Comparison of ENCODE assay signal across 20 cellular contexts in the genomic region with DNA sequence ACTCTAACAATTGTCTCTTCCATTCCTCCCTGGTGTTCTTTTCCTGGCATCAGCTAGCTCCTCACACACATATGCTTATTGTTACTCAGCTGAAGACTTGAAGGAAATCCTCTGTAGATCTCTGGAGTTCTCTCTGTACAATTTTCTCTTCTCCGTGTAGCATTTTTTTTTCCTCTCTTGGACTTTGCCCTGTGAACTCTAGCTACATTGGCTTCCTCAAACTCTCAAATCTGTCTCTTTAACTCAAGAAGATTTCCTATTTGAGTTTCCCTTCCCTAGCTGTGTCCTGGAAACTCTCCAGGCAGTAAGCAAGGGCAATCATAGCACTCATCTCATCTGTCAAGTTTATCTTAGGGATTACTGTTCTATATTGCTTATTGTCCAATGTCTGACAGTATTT. TPM values are rescaled to one million over a fixed set of nuclear protein-coding genes. Genes with fewer than 3 reads are reported as not detected.
A peak's percentile ranks its signal among the peaks of the same experiment; 100 is the strongest.
DNase-seq lines count a peak whose midpoint lies in the region; ATAC-seq, FAIRE-seq and TF ChIP-seq lines count a peak whose summit lies in the region.
"Had no signal": no experiment of that assay in that cellular context is flagged by ENCODE, and none has a peak within 500 bp of the region (broad histone marks: within the 10 kb centered on the region; RNA-seq: fewer than 3 reads in every experiment).

No MANE protein-coding gene starts in this region.

- peaks cover 2% of the 10 kb centered on the region for H3K79me2 ChIP-seq in HepG2 (ENCODE audit: insufficient read depth, low read length)

- 13% methylated on average over 1 of the region's 1 CpG for WGBS in liver
- 5% methylated on average over 1 of the region's 1 CpG for WGBS in HepG2 (ENCODE audit: low lambda C conversion rate)

- H3K27me3 ChIP-seq in liver (ENCODE audit: control insufficient read depth in 4 of 4, insufficient read depth in 4 of 4, low read length in 3 of 4) (no peaks in the 10 kb centered on the region), HepG2 (ENCODE audit: control insufficient read depth in 1 of 2, insufficient read depth in 2 of 2, low read length in 2 of 2) (no peaks in the 10 kb centered on the region; a peak in 1 of 5 replicates), colonic mucosa (no peaks in the 10 kb centered on the region)

- POLR2A ChIA-PET in HepG2 (lab: Yijun Ruan, JAX): no interaction called here

- no peak for FAIRE-seq in HepG2 (lab: Jason Lieb, UNC)
- FAIRE-seq: GM12891, GM18507, H1 had no signal

- H3K9ac ChIP-seq in liver (ENCODE audit: low read depth in 1 of 2, low read length in 2 of 2) (no peak overlapping the region), HepG2 (ENCODE audit: insufficient read depth, low read depth, low read length) (no peak overlapping the region), colonic mucosa (ENCODE audit: low read depth in 2 of 2, low read length in 2 of 2) (no peak overlapping the region)
- H3K9ac ChIP-seq: GM23248 had no signal

- H3K4me3 ChIP-seq in liver (ENCODE audit: low read depth in 1 of 3, low read length in 3 of 3) (no peak overlapping the region), HepG2 (replicated peaks in 1 of 3; ENCODE audit: insufficient read depth in 1 of 3, low read depth in 2 of 3, low read length in 3 of 3) (no peak overlapping the region), colonic mucosa (no peak overlapping the region)
- H3K4me3 ChIP-seq: GM23248 had no signal

- TF ChIP-seq EP300 in HepG2 (IDR thresholded peaks at IDR 0.05; ENCODE audit: low read depth in 2 of 2, low read length in 2 of 2) (no peak), HepG2 (CRISPR knock-in tag; IDR thresholded peaks at IDR 0.05; ENCODE audit: borderline replicate concordance) (no peak)

- TF ChIP-seq CTCF in liver (IDR thresholded peaks at IDR 0.05; ENCODE audit: low read depth, low read length, missing input control): no peak
- TF ChIP-seq CTCF in HepG2 (CRISPR knock-in tag; IDR thresholded peaks at IDR 0.05): no peak
- TF ChIP-seq CTCF in colonic mucosa (IDR thresholded peaks at IDR 0.05): no peak

- TF ChIP-seq POLR2A in HepG2 (IDR thresholded peaks at IDR 0.05; ENCODE audit: insufficient read depth in 1 of 2, low read depth in 2 of 2, low read length in 2 of 2): no peak

- BruUV-seq in HepG2 (replicated peaks; lab: Mats Ljungman, UMichigan): no TSS peak

- TF ChIP-seq RAD21 in liver (IDR thresholded peaks at IDR 0.05): no peak
- no peak for TF ChIP-seq RAD21 in HepG2 (CRISPR knock-in tag; IDR thresholded peaks at IDR 0.05)

- 0 out of 2 replicates have a peak, but pooled peaks cover 1% of the 10 kb centered on the region for H4K20me1 ChIP-seq in HepG2 (ENCODE audit: insufficient read depth, low read length)

- H2AFZ ChIP-seq in HepG2 (ENCODE audit: low read length): no peak overlapping the region
- H2AFZ ChIP-seq: GM23248 had no signal

- H3K4me2 ChIP-seq in HepG2 (ENCODE audit: low read depth, low read length): no peak overlapping the region

- in situ Hi-C loops in HepG2 (cut with HindIII; ENCODE audit: extremely low pct_ligation_motif_present, low pct_unique_long_range_greater_than_20kb): no loop called here

- intact Hi-C loops in HepG2 (cut with micrococcal nuclease; ENCODE audit: unreplicated experiment) (no loop called here), colonic mucosa (cut with DNase I) (no loop called here)

- H3K27ac ChIP-seq in liver (ENCODE audit: low read depth in 1 of 2, low read length in 2 of 2) (no peak overlapping the region), HepG2 (ENCODE audit: extremely low read length, insufficient read depth, low read length) (no peak overlapping the region), colonic mucosa (peak overlapping the region; percentile 20)
- H3K27ac ChIP-seq: GM23248 had no signal

- H3K9me3 ChIP-seq in liver (ENCODE audit: control insufficient read depth in 4 of 4, low read length in 3 of 4): no peaks in the 10 kb centered on the region
- H3K9me3 ChIP-seq in HepG2 (ENCODE audit: low read length): no peaks in the 10 kb centered on the region
- H3K9me3 ChIP-seq in colonic mucosa: no peaks in the 10 kb centered on the region

- no peak for ATAC-seq in HepG2
- no peak for ATAC-seq in HG03039 (IDR thresholded peaks at IDR 0.05; ENCODE audit: unreplicated experiment)
- no peak for ATAC-seq in GM21447 (IDR thresholded peaks at IDR 0.05; ENCODE audit: unreplicated experiment)

- no peaks in the 10 kb centered on the region for H3K36me3 ChIP-seq in liver (ENCODE audit: control insufficient read depth in 4 of 4, insufficient read depth in 3 of 4, low read depth in 1 of 4, low read length in 3 of 4)
- no peaks in the 10 kb centered on the region for H3K36me3 ChIP-seq in HepG2 (replicated peaks in 1 of 2; ENCODE audit: control insufficient read depth in 1 of 2, insufficient read depth in 2 of 2, low read length in 2 of 2)
- no peaks in the 10 kb centered on the region for H3K36me3 ChIP-seq in colonic mucosa

- H3K4me1 ChIP-seq in liver (ENCODE audit: control insufficient read depth in 4 of 4, insufficient read depth in 4 of 4, low read length in 3 of 4): peaks cover 0 to 21% (median 14%) of the 10 kb centered on the region in 4 donors
- H3K4me1 ChIP-seq in HepG2 (ENCODE audit: insufficient read depth, low read length): peaks cover 22% of the 10 kb centered on the region
- no peaks in the 10 kb centered on the region for H3K4me1 ChIP-seq in colonic mucosa

- CTCF ChIA-PET in HepG2 (lab: Yijun Ruan, JAX; ENCODE audit: low intra/inter-chr PET ratio, low total read pairs): no interaction called here

- no peak for DNase-seq in HepG2 (ENCODE audit: low spot score)
- DNase-seq in colonic mucosa: no peak
- peak; percentile 11 for DNase-seq in medulla oblongata (ENCODE audit: extremely low spot score)
- no peak for DNase-seq in mesenteric fat pad (ENCODE audit: low spot score)
- DNase-seq: C1 segment of cervical spinal cord; Calu3; CD4-positive, alpha-beta memory T cell; COR-L47; DMS53; DMS79 treated with DMSO at 0.1 percent for 48 hours; GF-D8; GM23248; H7; HCEC 1CT had no signal

TF ChIP-seq in HepG2, 621 proteins besides CTCF, POLR2A, EP300 and RAD21 (continues in another document):
- TF ChIP-seq SATB2 (CRISPR knock-in tag; IDR thresholded peaks at IDR 0.05): no peak

RNA-seq across cellular contexts. Expression of a gene that starts 4.3 kb away (rescaled TPM):
- 10 to 100 TPM; 20.8 to 69.4 TPM for total RNA-seq in liver
- 10 to 100 TPM; 30.9 to 33.4 TPM for polyA plus RNA-seq in liver
- total RNA-seq in HepG2 (2016; rRNA removed; fragmentation: Illumina TruSeq; extraction: Trizol): 27.4 and 48.7 TPM in 2 replicates
- 3.2 and 3.7 TPM in 2 replicates for total RNA-seq in HepG2 (2016; cell fraction: cytosol; rRNA removed; fragmentation: Illumina TruSeq; extraction: Trizol; ENCODE audit: low read depth)
- total RNA-seq in HepG2 (2016; cell fraction: insoluble cytoplasmic fraction; rRNA removed; fragmentation: Illumina TruSeq; extraction: Trizol): 27.7 and 51.2 TPM in 2 replicates
- total RNA-seq in HepG2 (2016; cell fraction: membrane; rRNA removed; fragmentation: Illumina TruSeq; extraction: Trizol): 7.2 and 9.4 TPM in 2 replicates
- 73.6 and 82.8 TPM in 2 replicates for total RNA-seq in HepG2 (2016; cell fraction: nucleus; rRNA removed; fragmentation: Illumina TruSeq; extraction: Trizol)
- polyA plus RNA-seq in HepG2 (2011; rRNA removed): 45.2 and 45.6 TPM in 2 replicates
- polyA plus RNA-seq in HepG2 (2011; cell fraction: cytosol; rRNA removed): 34.4 and 35.7 TPM in 2 replicates
- polyA plus RNA-seq in HepG2 (2011; cell fraction: nucleus; rRNA removed): 125 and 161 TPM in 2 replicates
- 25.2 and 38.0 TPM in 2 replicates for polyA plus RNA-seq in HepG2 (2012)
- polyA plus RNA-seq in HepG2 (2016; cell fraction: cytosol; fragmentation: Illumina TruSeq; extraction: Trizol; ENCODE audit: low read depth): 2.4 and 3.6 TPM in 2 replicates
- polyA plus RNA-seq in HepG2 (2016; cell fraction: insoluble cytoplasmic fraction; fragmentation: Illumina TruSeq; extraction: Trizol; ENCODE audit: low read depth): 14.1 and 14.8 TPM in 2 replicates
- polyA plus RNA-seq in HepG2 (2016; cell fraction: membrane; fragmentation: Illumina TruSeq; extraction: Trizol; ENCODE audit: low read depth): 3.1 and 5.5 TPM in 2 replicates
- 108 and 114 TPM in 2 replicates for polyA plus RNA-seq in HepG2 (2016; cell fraction: nucleus; fragmentation: Illumina TruSeq; extraction: Trizol; ENCODE audit: insufficient read depth, low read depth)
- 42.0 and 48.4 TPM in 2 replicates for polyA minus RNA-seq in HepG2 (2011; rRNA and poly(A)+ RNA removed; ENCODE audit: low replicate concordance)
- polyA minus RNA-seq in HepG2 (2011; cell fraction: cytosol; rRNA and poly(A)+ RNA removed): 19.9 and 24.8 TPM in 2 replicates
- polyA minus RNA-seq in HepG2 (2011; cell fraction: nucleus; rRNA and poly(A)+ RNA removed): 67.5 and 74.8 TPM in 2 replicates
- 10 to 100 TPM; 63.5 to 92.4 TPM for total RNA-seq in colonic mucosa
- 69.4 TPM for total RNA-seq in mesenteric fat pad

RNA-seq across cellular contexts. Expression of a gene that starts 23.9 kb away (rescaled TPM):
- total RNA-seq in liver (1 to 10 TPM; 4.2 to 5.2 TPM), HepG2 (2016; rRNA removed; fragmentation: Illumina TruSeq; extraction: Trizol) (10.7 and 15.9 TPM in 2 replicates), colonic mucosa (1 to 10 TPM; 5.1 to 5.6 TPM), mesenteric fat pad (7.2 TPM)
- polyA plus RNA-seq in liver (1 to 10 TPM; 1.1 to 1.6 TPM), HepG2 (2011; rRNA removed) (3.0 and 3.3 TPM in 2 replicates)
- 3.6 and 4.1 TPM in 2 replicates for total RNA-seq in HepG2 (2016; cell fraction: cytosol; rRNA removed; fragmentation: Illumina TruSeq; extraction: Trizol; ENCODE audit: low read depth)
- total RNA-seq in HepG2 (2016; cell fraction: insoluble cytoplasmic fraction; rRNA removed; fragmentation: Illumina TruSeq; extraction: Trizol): 13.3 and 16.3 TPM in 2 replicates
- 3.8 TPM in 2 replicates for total RNA-seq in HepG2 (2016; cell fraction: membrane; rRNA removed; fragmentation: Illumina TruSeq; extraction: Trizol)
- total RNA-seq in HepG2 (2016; cell fraction: nucleus; rRNA removed; fragmentation: Illumina TruSeq; extraction: Trizol): 12.9 and 14.5 TPM in 2 replicates
- 1.1 and 2.3 TPM in 2 replicates for polyA plus RNA-seq in HepG2 (2011; cell fraction: cytosol; rRNA removed)
- 8.5 and 9.7 TPM in 2 replicates for polyA plus RNA-seq in HepG2 (2011; cell fraction: nucleus; rRNA removed)
- polyA plus RNA-seq in HepG2 (2012): 5.5 and 5.7 TPM in 2 replicates
- polyA plus RNA-seq in HepG2 (2016; cell fraction: cytosol; fragmentation: Illumina TruSeq; extraction: Trizol; ENCODE audit: low read depth): 0.27 and 0.28 TPM in 2 replicates
- polyA plus RNA-seq in HepG2 (2016; cell fraction: insoluble cytoplasmic fraction; fragmentation: Illumina TruSeq; extraction: Trizol; ENCODE audit: low read depth): 10.8 and 11.2 TPM in 2 replicates
- 0.96 and 1.3 TPM in 2 replicates for polyA plus RNA-seq in HepG2 (2016; cell fraction: membrane; fragmentation: Illumina TruSeq; extraction: Trizol; ENCODE audit: low read depth)
- 9.7 and 12.6 TPM in 2 replicates for polyA plus RNA-seq in HepG2 (2016; cell fraction: nucleus; fragmentation: Illumina TruSeq; extraction: Trizol; ENCODE audit: insufficient read depth, low read depth)
- polyA minus RNA-seq in HepG2 (2011; rRNA and poly(A)+ RNA removed; ENCODE audit: low replicate concordance): 1.6 and 1.8 TPM in 2 replicates
- 1.3 and 2.9 TPM in 2 replicates for polyA minus RNA-seq in HepG2 (2011; cell fraction: cytosol; rRNA and poly(A)+ RNA removed)
- 22.5 and 27.8 TPM in 2 replicates for polyA minus RNA-seq in HepG2 (2011; cell fraction: nucleus; rRNA and poly(A)+ RNA removed)
